In genomic region chr17:51121620-51122472, GRCh38 we compare ENCODE assay signal across 8 cellular contexts. TPM values are rescaled to one million over a fixed set of nuclear protein-coding genes. Genes with fewer than 3 reads are reported as not detected.
DNase-seq lines count a peak whose midpoint lies in the region; ATAC-seq and TF ChIP-seq lines count a peak whose summit lies in the region.

No MANE protein-coding gene starts in this region.

- peaks cover 2% of the 10 kb centered on the region for H3F3A ChIP-seq in smooth muscle cell (ENCODE audit: low read depth)

- no peaks in the 10 kb centered on the region for H3K9me3 ChIP-seq in smooth muscle cell (replicated peaks; ENCODE audit: low read depth)

- H3K27ac ChIP-seq in smooth muscle cell (ENCODE audit: low read depth): peak overlapping the region; percentile 100

- peaks cover 37% of the 10 kb centered on the region for H3K79me2 ChIP-seq in smooth muscle cell (ENCODE audit: low read depth)

- no peaks in the 10 kb centered on the region for H3K36me3 ChIP-seq in smooth muscle cell (ENCODE audit: low read depth)

- DNase-seq in COLO829 (ENCODE audit: low spot score) (peak; percentile 92), NCI-H187 treated with DMSO at 0.1 percent for 48 hours (lab: John Stamatoyannopoulos, UW) (peak; percentile 7), cardiac fibroblast (ENCODE audit: low read depth in 2 of 2) (peak; percentile 96 to 98), inferior parietal cortex (ENCODE audit: extremely low spot score) (peak; percentile 77), smooth muscle cell (lab: John Stamatoyannopoulos, UW; ENCODE audit: unreplicated experiment) (peak; percentile 66), NCI-H1436 treated with DMSO at 0.1 percent for 48 hours (lab: John Stamatoyannopoulos, UW) (no peak)
- peak in 3 of 4 experiments; percentile 8 to 68 (median 67) for DNase-seq in activated CD4-positive, CD25-positive, alpha-beta regulatory T cell (lab: John Stamatoyannopoulos, UW)

- TF ChIP-seq CTCF in cardiac fibroblast (IDR thresholded peaks at IDR 0.05; ENCODE audit: low read depth, low read length): no peak
- no peak for TF ChIP-seq CTCF in smooth muscle cell (IDR thresholded peaks at IDR 0.05; ENCODE audit: borderline replicate concordance, insufficient read depth, poor library complexity, severe bottlenecking)

- peaks cover 36% of the 10 kb centered on the region for H4K20me1 ChIP-seq in smooth muscle cell (ENCODE audit: low read depth)

- peaks cover 10% of the 10 kb centered on the region for H3K4me1 ChIP-seq in smooth muscle cell (ENCODE audit: low read depth)

- peak overlapping the region; percentile 99 for H3K4me2 ChIP-seq in smooth muscle cell

- peak overlapping the region; percentile 49 for H2AFZ ChIP-seq in smooth muscle cell (ENCODE audit: low read depth)

- peak overlapping the region; percentile 100 for H3K9ac ChIP-seq in smooth muscle cell (ENCODE audit: low read depth)

- WGBS in smooth muscle cell (ENCODE audit: low lambda C conversion rate): 7% methylated on average over 23 of the region's 23 CpGs

- peak; percentile 34 for ATAC-seq in GM21825 (IDR thresholded peaks at IDR 0.05; ENCODE audit: unreplicated experiment)

- H3K4me3 ChIP-seq in cardiac fibroblast (replicated peaks in 1 of 2; ENCODE audit: low read depth in 2 of 2, low read length in 2 of 2) (peak overlapping the region; percentile 50 to 61), smooth muscle cell (peak overlapping the region; percentile 89)

- no peaks in the 10 kb centered on the region for H3K27me3 ChIP-seq in smooth muscle cell (ENCODE audit: low read depth)

RNA-seq across cellular contexts. Expression of gene SPAG9, which starts 1.2 kb away (rescaled TPM):
- 64.8 and 81.1 TPM in 2 replicates for total RNA-seq in smooth muscle cell
- polyA plus RNA-seq in smooth muscle cell: 25.1 and 29.1 TPM in 2 replicates

RNA-seq across cellular contexts. Expression of gene NME1, which starts 31.5 kb away (rescaled TPM):
- 95.5 and 119 TPM in 2 replicates for total RNA-seq in smooth muscle cell
- 222 and 233 TPM in 2 replicates for polyA plus RNA-seq in smooth muscle cell

RNA-seq across cellular contexts. Expression of gene NME2, which starts 44.4 kb away (rescaled TPM):
- total RNA-seq in smooth muscle cell: 376 and 496 TPM in 2 replicates
- polyA plus RNA-seq in smooth muscle cell: 675 and 678 TPM in 2 replicates
